7 cellular contexts compared by ENCODE assay signal in genomic region chr1:243105652-243106332, GRCh38.
DNase-seq lines count a peak whose midpoint lies in the region; ATAC-seq and TF ChIP-seq lines count a peak whose summit lies in the region.
"Not testable (repeated sequence)": the region's sequence is repeated elsewhere in the genome, so short reads cannot be mapped to it uniquely, and the experiment has no call there.

No MANE protein-coding gene starts in this region.

- not testable (repeated sequence) for H3K4me1 Mint-ChIP-seq in activated CD4-positive, alpha-beta T cell treated with anti-CD3 and anti-CD28 coated beads, Interleukin-2, amount 10 ng/mL, durations not matched to agents 24 days and 14 days
- H3K4me1 Mint-ChIP-seq in MCF 10A (ENCODE audit: insufficient read depth, unreplicated experiment): peaks cover 19% of the 10 kb centered on the region

- H3K4me3 ChIP-seq in DOHH2 (ENCODE audit: low read length); mesendoderm (ENCODE audit: low read length): not testable (repeated sequence)

- H3K27me3 Mint-ChIP-seq in activated CD4-positive, alpha-beta T cell treated with anti-CD3 and anti-CD28 coated beads, Interleukin-2, amount 10 ng/mL, durations not matched to agents 24 days and 14 days; MCF 10A (ENCODE audit: insufficient read depth, unreplicated experiment): not testable (repeated sequence)

- H3K9me3 Mint-ChIP-seq in activated CD4-positive, alpha-beta T cell treated with anti-CD3 and anti-CD28 coated beads, Interleukin-2, amount 10 ng/mL, durations not matched to agents 24 days and 14 days; MCF 10A (ENCODE audit: unreplicated experiment): not testable (repeated sequence)

- not testable (repeated sequence) for H2BK15ac ChIP-seq in mesendoderm (replicated peaks; ENCODE audit: low read depth)

- H3K36me3 ChIP-seq in DOHH2 (ENCODE audit: control insufficient read depth, low read length); mesendoderm (ENCODE audit: control insufficient read depth, insufficient read depth, low read length): not testable (repeated sequence)

- peaks cover 26% of the 10 kb centered on the region for H3K4me1 ChIP-seq in DOHH2 (ENCODE audit: control insufficient read depth, low read length)
- not testable (repeated sequence) for H3K4me1 ChIP-seq in mesendoderm (ENCODE audit: control insufficient read depth, low read depth, low read length)

- H3K18ac ChIP-seq in mesendoderm (ENCODE audit: low read length): not testable (repeated sequence)

- H3K4ac ChIP-seq in mesendoderm (ENCODE audit: low read depth, low read length): not testable (repeated sequence)

- H3K27ac Mint-ChIP-seq in activated CD4-positive, alpha-beta T cell treated with anti-CD3 and anti-CD28 coated beads, Interleukin-2, amount 10 ng/mL, durations not matched to agents 24 days and 14 days: peak overlapping the region; percentile 25
- peak overlapping the region; percentile 63 for H3K27ac Mint-ChIP-seq in MCF 10A (ENCODE audit: low read depth, unreplicated experiment)

- DNase-seq in NCI-H226: peak; percentile 45
- DNase-seq in activated CD4-positive, alpha-beta T cell treated with anti-CD3 and anti-CD28 coated beads, Interleukin-2, amount 10 ng/mL, durations not matched to agents 24 days and 14 days: peak; percentile 36
- DNase-seq in MCF 10A (ENCODE audit: unreplicated experiment): not testable (repeated sequence)
- peak; percentile 63 for DNase-seq in mesendoderm

- not testable (repeated sequence) for H3K9me3 ChIP-seq in DOHH2 (ENCODE audit: control insufficient read depth, insufficient read depth, low read length)

- TF ChIP-seq CTCF in DOHH2 (IDR thresholded peaks at IDR 0.05; ENCODE audit: low read depth, low read length, poor library complexity, severe bottlenecking); MCF 10A (IDR thresholded peaks at IDR 0.05; ENCODE audit: unreplicated experiment): not testable (repeated sequence)

- H4K5ac ChIP-seq in mesendoderm (ENCODE audit: low read length): not testable (repeated sequence)

- not testable (repeated sequence) for BruUV-seq in MCF 10A (replicated peaks; lab: Mats Ljungman, UMichigan)

- H2AK5ac ChIP-seq in mesendoderm (ENCODE audit: low read length): not testable (repeated sequence)

- CTCF ChIA-PET in MCF 10A (lab: Yijun Ruan, JAX): not testable (repeated sequence)

- not testable (repeated sequence) for H3K56ac ChIP-seq in mesendoderm (ENCODE audit: low read length)

- H3K9me2 ChIP-seq in DOHH2 (replicated peaks; ENCODE audit: control insufficient read depth, low read length): not testable (repeated sequence)

- H3K27me3 ChIP-seq in DOHH2 (ENCODE audit: control insufficient read depth, low read length); mesendoderm (ENCODE audit: insufficient read depth, low read length, poor library complexity): not testable (repeated sequence)

- H4K8ac ChIP-seq in mesendoderm (ENCODE audit: low read depth, low read length): not testable (repeated sequence)

- H3F3A ChIP-seq in DOHH2 (ENCODE audit: control insufficient read depth, insufficient read depth): not testable (repeated sequence)

- not testable (repeated sequence) for H3K23ac ChIP-seq in mesendoderm (ENCODE audit: low read length)

- not testable (repeated sequence) for H2BK120ac ChIP-seq in mesendoderm (ENCODE audit: low read depth, low read length)

- not testable (repeated sequence) for H3K79me1 ChIP-seq in mesendoderm (ENCODE audit: low read length)

- not testable (repeated sequence) for H3K79me2 ChIP-seq in DOHH2 (ENCODE audit: control insufficient read depth, low read length); mesendoderm (ENCODE audit: control insufficient read depth, insufficient read depth, low read length)

- POLR2A ChIA-PET in MCF 10A (lab: Yijun Ruan, JAX): not testable (repeated sequence)

- H4K20me1 ChIP-seq in DOHH2 (ENCODE audit: control insufficient read depth, insufficient read depth, low read depth, low read length): not testable (repeated sequence)

- not testable (repeated sequence) for H3K27ac ChIP-seq in DOHH2 (ENCODE audit: low read depth, low read length); mesendoderm (ENCODE audit: low read depth, low read length)

- peak; percentile 55 for ATAC-seq in GM18868 (IDR thresholded peaks at IDR 0.05; ENCODE audit: unreplicated experiment)
- ATAC-seq in HG02870 (IDR thresholded peaks at IDR 0.05; ENCODE audit: unreplicated experiment): peak; percentile 58

- no CpG with 5 or more reads among the region's 6 CpGs for WGBS in mesendoderm (ENCODE audit: extremely low coverage, insufficient coverage, low lambda C conversion rate)

- 0 out of 2 replicates have a peak overlapping the region, but pooled peaks have one; percentile 11 for H3K4me2 ChIP-seq in DOHH2 (ENCODE audit: low read length)
- H3K4me2 ChIP-seq in mesendoderm (ENCODE audit: low read length): not testable (repeated sequence)

- not testable (repeated sequence) for H3K36me3 Mint-ChIP-seq in activated CD4-positive, alpha-beta T cell treated with anti-CD3 and anti-CD28 coated beads, Interleukin-2, amount 10 ng/mL, durations not matched to agents 24 days and 14 days (ENCODE audit: low read depth)
- H3K36me3 Mint-ChIP-seq in MCF 10A (ENCODE audit: insufficient read depth, unreplicated experiment): peaks cover 13% of the 10 kb centered on the region

- intact Hi-C loops in activated CD4-positive, alpha-beta T cell treated with anti-CD3 and anti-CD28 coated beads, Interleukin-2, amount 10 ng/mL, durations not matched to agents 24 days and 14 days (cut with micrococcal nuclease); MCF 10A (cut with micrococcal nuclease): not testable (repeated sequence)

- not testable (repeated sequence) for H2BK5ac ChIP-seq in mesendoderm (ENCODE audit: low read length)

- not testable (repeated sequence) for H3K9ac ChIP-seq in mesendoderm (ENCODE audit: low read length)

- H3K4me3 Mint-ChIP-seq in activated CD4-positive, alpha-beta T cell treated with anti-CD3 and anti-CD28 coated beads, Interleukin-2, amount 10 ng/mL, durations not matched to agents 24 days and 14 days; MCF 10A (ENCODE audit: unreplicated experiment): not testable (repeated sequence)
